In genomic region chr17:49825645-49826044, GRCh38 we compare ENCODE assay signal across 1 cellular context.
TF ChIP-seq lines count a peak whose summit lies in the region.

No MANE protein-coding gene starts in this region.

TF ChIP-seq in IMR-90, 13 proteins besides CTCF, POLR2A, EP300 and RAD21:
- TF ChIP-seq USF2 (IDR thresholded peaks at IDR 0.05; ENCODE audit: low read depth, low read length) (no peak), MAZ (IDR thresholded peaks at IDR 0.05; ENCODE audit: borderline replicate concordance, low read depth, low read length) (no peak)
